ENCODE assay signal across 8 cellular contexts in the genomic region with DNA sequence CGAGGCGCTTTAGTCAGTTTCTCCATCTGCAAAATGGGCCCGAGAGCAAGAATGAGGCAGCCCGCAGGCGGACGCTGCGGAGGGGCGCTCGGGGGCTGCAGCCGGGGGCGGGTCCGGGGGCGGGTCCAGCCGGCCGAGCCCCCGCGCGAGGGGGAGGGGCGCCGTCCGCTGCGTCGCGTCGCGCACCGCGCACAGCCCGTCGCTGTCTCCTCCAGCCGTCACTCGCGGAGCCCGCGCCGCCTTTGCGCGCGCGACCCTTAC. TPM values are rescaled to one million over a fixed set of nuclear protein-coding genes. Genes with fewer than 3 reads are reported as not detected.
DNase-seq lines count a peak whose midpoint lies in the region; ATAC-seq, FAIRE-seq and TF ChIP-seq lines count a peak whose summit lies in the region.

No MANE protein-coding gene starts in this region.

- FAIRE-seq in HTR-8/SVneo (lab: Jason Lieb, UNC), result no peak

- intact Hi-C loops in right lobe of liver (cut with DNase I) (no loop called here), tibial artery (cut with DNase I; ENCODE audit: low total_unique reads) (loop anchor here (10.0 kb wide), 1 partner anchor 103 kb away; the partner anchor contains the start of gene LRFN4)

- peaks cover 0 to 54% (median 23%) of the 10 kb centered on the region in 4 donors for H3K4me1 ChIP-seq in right lobe of liver
- peaks cover 0 to 27% (median 13%) of the 10 kb centered on the region in 4 donors for H3K4me1 ChIP-seq in tibial artery

- ATAC-seq in HG03460 (IDR thresholded peaks at IDR 0.05; ENCODE audit: unreplicated experiment) (peak; percentile 19), right lobe of liver (peak; percentile 6 to 49 (median 36))

- H3K4me3 ChIP-seq in right lobe of liver, result peak overlapping the region; percentile 60 to 74 (median 68)
- peak overlapping the region; percentile 70 to 76 for H3K4me3 ChIP-seq in tibial artery

- no peaks in the 10 kb centered on the region for H3K27me3 ChIP-seq in right lobe of liver
- no peaks in the 10 kb centered on the region for H3K27me3 ChIP-seq in tibial artery

- no peak for TF ChIP-seq POLR2A in right lobe of liver (IDR thresholded peaks at IDR 0.05)

- H3K27me3 Mint-ChIP-seq in brain, result peaks cover 7% of the 10 kb centered on the region

- peak overlapping the region; percentile 31 to 90 (median 75) for H3K27ac Mint-ChIP-seq in brain

- no peaks in the 10 kb centered on the region for H3K36me3 Mint-ChIP-seq in brain

- H3K9me3 ChIP-seq in right lobe of liver (no peaks in the 10 kb centered on the region), tibial artery (no peaks in the 10 kb centered on the region)

- peak overlapping the region; percentile 85 to 90 (median 90) for H3K4me3 Mint-ChIP-seq in brain

- H3K4me1 Mint-ChIP-seq in brain, result peaks cover 32% of the 10 kb centered on the region

- H3K9me3 Mint-ChIP-seq in brain, result no peaks in the 10 kb centered on the region

- H3K36me3 ChIP-seq in right lobe of liver (no peaks in the 10 kb centered on the region), tibial artery (no peaks in the 10 kb centered on the region)

- TF ChIP-seq CTCF in brain (conservative IDR thresholded peaks at IDR 0.05) (no peak), right lobe of liver (IDR thresholded peaks at IDR 0.05) (no peak), tibial artery (IDR thresholded peaks at IDR 0.05) (no peak)

- DNase-seq in NCI-H1436 (lab: John Stamatoyannopoulos, UW) (peak; percentile 50), NCI-H1436 treated with DMSO at 0.1 percent for 48 hours (lab: John Stamatoyannopoulos, UW) (no peak), right lobe of liver (no peak), tibial artery (no peak), HTR-8/SVneo (ENCODE audit: insufficient read length, low spot score) (no peak), midbrain (lab: John Stamatoyannopoulos, UW) (no peak)

- no CpG with 5 or more reads among the region's 40 CpGs for WGBS in right lobe of liver (ENCODE audit: insufficient coverage, low coverage, low lambda C conversion rate, missing lambda C conversion rate)

- peak overlapping the region; percentile 69 to 74 (median 69) for H3K27ac ChIP-seq in right lobe of liver
- peak overlapping the region; percentile 74 to 81 for H3K27ac ChIP-seq in tibial artery

RNA-seq across cellular contexts. Expression of gene PC, which starts 0.3 kb away (rescaled TPM):
- 86.0 TPM for polyA plus RNA-seq in brain (ENCODE audit: insufficient read depth, low read depth, low replicate concordance)
- total RNA-seq in right lobe of liver, result 100 to 1,000 TPM; 265 to 457 (median 317) TPM

RNA-seq across cellular contexts. Expression of gene C11orf86, which starts 17.2 kb away (rescaled TPM):
- not detected for polyA plus RNA-seq in brain (ENCODE audit: insufficient read depth, low read depth, low replicate concordance)
- total RNA-seq in right lobe of liver, result not detected
